In the genomic region with DNA sequence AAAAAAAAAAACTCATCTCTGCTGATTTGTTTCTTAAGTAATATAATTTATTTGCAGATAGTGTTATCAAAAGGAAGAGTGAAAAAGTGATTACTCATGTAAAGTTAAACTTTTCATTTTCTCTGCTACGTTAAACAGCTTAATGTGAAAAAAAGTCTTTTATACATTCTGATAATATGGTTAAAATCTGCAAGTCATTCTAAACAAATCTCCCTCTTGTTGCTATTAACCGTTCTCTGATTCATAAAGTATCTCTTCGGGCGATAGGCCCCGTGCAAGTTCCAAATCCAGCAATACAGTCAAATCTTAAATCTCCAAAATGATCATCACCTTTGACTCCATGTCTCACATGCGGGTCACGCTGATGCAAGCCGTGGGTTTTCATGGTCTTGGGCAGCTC, we compare ENCODE assay signal across 2 cellular contexts.
TF ChIP-seq lines count a peak whose summit lies in the region.

No MANE protein-coding gene starts in this region.

TF ChIP-seq in IMR-90, 13 proteins besides CTCF, POLR2A, EP300 and RAD21:
- TF ChIP-seq NFE2L2 (IDR thresholded peaks at IDR 0.05; ENCODE audit: low read depth, low read length) = peak; percentile 54; the same call in 1 of the 2 replicates
- no peak for TF ChIP-seq FOS (IDR thresholded peaks at IDR 0.05; ENCODE audit: low read depth, low read length)
- TF ChIP-seq CHD1 (IDR thresholded peaks at IDR 0.05; ENCODE audit: low read depth, low read length) = no peak

TF ChIP-seq in H1, 55 proteins besides CTCF, POLR2A, EP300 and RAD21:
- no peak for TF ChIP-seq RNF2 (IDR thresholded peaks at IDR 0.05; ENCODE audit: borderline replicate concordance, low read depth, low read length, missing control alignments, poor library complexity, severe bottlenecking)
